Comparison of ENCODE assay signal across 12 cellular contexts in genomic region chr12:64656429-64656828, GRCh38. TPM values are rescaled to one million over a fixed set of nuclear protein-coding genes. Genes with fewer than 3 reads are reported as not detected.
DNase-seq lines count a peak whose midpoint lies in the region; ATAC-seq and TF ChIP-seq lines count a peak whose summit lies in the region.
"Had no signal": no experiment of that assay in that cellular context is flagged by ENCODE, and none has a peak within 500 bp of the region (broad histone marks: within the 10 kb centered on the region; RNA-seq: fewer than 3 reads in every experiment).

No MANE protein-coding gene starts in this region.

- no peaks in the 10 kb centered on the region for H3K9me3 Mint-ChIP-seq in activated CD4-positive, alpha-beta T cell treated with anti-CD3 and anti-CD28 coated beads for 36 hours (ENCODE audit: low read depth)
- H3K9me3 Mint-ChIP-seq in activated CD4-positive, alpha-beta T cell treated with anti-CD3 and anti-CD28 coated beads, Interleukin-2, amount 10 ng/mL, durations not matched to agents 24 days and 14 days, result no peaks in the 10 kb centered on the region
- no peaks in the 10 kb centered on the region for H3K9me3 Mint-ChIP-seq in activated CD8-positive, alpha-beta T cell treated with anti-CD3 and anti-CD28 coated beads for 36 hours

- peak overlapping the region; percentile 73 for H3K27ac Mint-ChIP-seq in activated CD4-positive, alpha-beta T cell treated with anti-CD3 and anti-CD28 coated beads for 36 hours
- H3K27ac Mint-ChIP-seq in activated CD4-positive, alpha-beta T cell treated with anti-CD3 and anti-CD28 coated beads, Interleukin-2, amount 10 ng/mL, durations not matched to agents 24 days and 14 days, result no peak overlapping the region
- H3K27ac Mint-ChIP-seq in activated CD8-positive, alpha-beta T cell treated with anti-CD3 and anti-CD28 coated beads for 36 hours, result peak overlapping the region; percentile 68

- WGBS in stomach, 5 donors, result 21 to 50% (median 29%) methylated on average over 1 of the region's 1 CpG

- no peak for TF ChIP-seq EP300 in stomach (IDR thresholded peaks at IDR 0.05)

- CTCF ChIA-PET in activated CD4-positive, alpha-beta T cell treated with anti-CD3 and anti-CD28 coated beads for 36 hours (lab: Charles Lee), result no interaction called here
- CTCF ChIA-PET in activated CD8-positive, alpha-beta T cell treated with anti-CD3 and anti-CD28 coated beads for 36 hours (lab: Charles Lee), result no interaction called here

- TF ChIP-seq CTCF in activated CD8-positive, alpha-beta T cell treated with anti-CD3 and anti-CD28 coated beads for 36 hours (IDR thresholded peaks at IDR 0.05), result no peak
- no peak for TF ChIP-seq CTCF in stomach (IDR thresholded peaks at IDR 0.05)

- no peak overlapping the region for H3K4me3 ChIP-seq in stomach
- H3K4me3 ChIP-seq: heart left ventricle, lung had no signal

- peaks cover 13% of the 10 kb centered on the region for H3K36me3 Mint-ChIP-seq in activated CD4-positive, alpha-beta T cell treated with anti-CD3 and anti-CD28 coated beads for 36 hours (ENCODE audit: low read depth)
- H3K36me3 Mint-ChIP-seq in activated CD4-positive, alpha-beta T cell treated with anti-CD3 and anti-CD28 coated beads, Interleukin-2, amount 10 ng/mL, durations not matched to agents 24 days and 14 days (ENCODE audit: low read depth), result peaks cover 16% of the 10 kb centered on the region
- peaks cover 24% of the 10 kb centered on the region for H3K36me3 Mint-ChIP-seq in activated CD8-positive, alpha-beta T cell treated with anti-CD3 and anti-CD28 coated beads for 36 hours (ENCODE audit: low read depth)

- in situ Hi-C loops in KBM-7 (cut with MboI; ENCODE audit: low pct_unique_long_range_greater_than_20kb, low sequenced_read_pairs), result no loop called here

- no peak for TF ChIP-seq POLR2A in stomach (IDR thresholded peaks at IDR 0.05)

- no peaks in the 10 kb centered on the region for H3K36me3 ChIP-seq in stomach
- H3K36me3 ChIP-seq: heart left ventricle had no signal

- H3K4me3 Mint-ChIP-seq in activated CD4-positive, alpha-beta T cell treated with anti-CD3 and anti-CD28 coated beads for 36 hours, result no peak overlapping the region
- no peak overlapping the region for H3K4me3 Mint-ChIP-seq in activated CD4-positive, alpha-beta T cell treated with anti-CD3 and anti-CD28 coated beads, Interleukin-2, amount 10 ng/mL, durations not matched to agents 24 days and 14 days
- no peak overlapping the region for H3K4me3 Mint-ChIP-seq in activated CD8-positive, alpha-beta T cell treated with anti-CD3 and anti-CD28 coated beads for 36 hours

- no peaks in the 10 kb centered on the region for H3K9me3 ChIP-seq in stomach
- H3K9me3 ChIP-seq: heart left ventricle had no signal

- peaks cover 85% of the 10 kb centered on the region for H3K4me1 Mint-ChIP-seq in activated CD4-positive, alpha-beta T cell treated with anti-CD3 and anti-CD28 coated beads for 36 hours
- peaks cover 56% of the 10 kb centered on the region for H3K4me1 Mint-ChIP-seq in activated CD4-positive, alpha-beta T cell treated with anti-CD3 and anti-CD28 coated beads, Interleukin-2, amount 10 ng/mL, durations not matched to agents 24 days and 14 days
- H3K4me1 Mint-ChIP-seq in activated CD8-positive, alpha-beta T cell treated with anti-CD3 and anti-CD28 coated beads for 36 hours (ENCODE audit: low read depth), result peaks cover 79% of the 10 kb centered on the region

- peaks cover 39 to 96% (median 67%) of the 10 kb centered on the region in 4 donors for H3K4me1 ChIP-seq in stomach
- H3K4me1 ChIP-seq: parathyroid adenoma had no signal

- intact Hi-C loops in activated CD4-positive, alpha-beta T cell treated with anti-CD3 and anti-CD28 coated beads for 36 hours (cut with DNase I, micrococcal nuclease), result no loop called here
- intact Hi-C loops in activated CD4-positive, alpha-beta T cell treated with anti-CD3 and anti-CD28 coated beads, Interleukin-2, amount 10 ng/mL, durations not matched to agents 24 days and 14 days (cut with micrococcal nuclease), result no loop called here
- intact Hi-C loops in activated CD8-positive, alpha-beta T cell treated with anti-CD3 and anti-CD28 coated beads for 36 hours (cut with micrococcal nuclease), result no loop called here
- intact Hi-C loops in left colon (cut with DNase I, micrococcal nuclease) (no loop called here), stomach (cut with DNase I; ENCODE audit: low total_unique reads) (no loop called here)

- DNase-seq in activated CD4-positive, alpha-beta T cell treated with anti-CD3 and anti-CD28 coated beads for 36 hours, result no peak
- no peak for DNase-seq in activated CD4-positive, alpha-beta T cell treated with anti-CD3 and anti-CD28 coated beads, Interleukin-2, amount 10 ng/mL, durations not matched to agents 24 days and 14 days
- DNase-seq in activated CD8-positive, alpha-beta T cell treated with anti-CD3 and anti-CD28 coated beads for 36 hours, result no peak
- DNase-seq in left colon, result no peak
- peak; percentile 51 for DNase-seq in stomach
- DNase-seq in NCI-H345 (lab: John Stamatoyannopoulos, UW), result no peak
- no peak for DNase-seq in KBM-7
- DNase-seq: heart left ventricle, NCI-H1930 had no signal

- no peaks in the 10 kb centered on the region for H3K27me3 Mint-ChIP-seq in activated CD4-positive, alpha-beta T cell treated with anti-CD3 and anti-CD28 coated beads for 36 hours
- no peaks in the 10 kb centered on the region for H3K27me3 Mint-ChIP-seq in activated CD4-positive, alpha-beta T cell treated with anti-CD3 and anti-CD28 coated beads, Interleukin-2, amount 10 ng/mL, durations not matched to agents 24 days and 14 days
- H3K27me3 Mint-ChIP-seq in activated CD8-positive, alpha-beta T cell treated with anti-CD3 and anti-CD28 coated beads for 36 hours, result no peaks in the 10 kb centered on the region

- ATAC-seq in activated CD4-positive, alpha-beta T cell treated with anti-CD3 and anti-CD28 coated beads for 36 hours, result no peak
- ATAC-seq in activated CD8-positive, alpha-beta T cell treated with anti-CD3 and anti-CD28 coated beads for 36 hours, result no peak
- peak; percentile 70 for ATAC-seq in left colon
- ATAC-seq in GM21367 (IDR thresholded peaks at IDR 0.05; ENCODE audit: unreplicated experiment), result no peak
- ATAC-seq: heart left ventricle had no signal

- POLR2A ChIA-PET in activated CD4-positive, alpha-beta T cell treated with anti-CD3 and anti-CD28 coated beads for 36 hours (lab: Charles Lee), result no interaction called here
- POLR2A ChIA-PET in activated CD8-positive, alpha-beta T cell treated with anti-CD3 and anti-CD28 coated beads for 36 hours (lab: Charles Lee), result interaction anchor here (2.1 kb wide), 1 partner anchor 14 kb away, joined by 6 read pairs; no protein-coding TSS in a partner anchor

- no peaks in the 10 kb centered on the region for H3K27me3 ChIP-seq in stomach
- H3K27me3 ChIP-seq: heart left ventricle had no signal

- H3K27ac ChIP-seq in stomach, result peak overlapping the region in 4 of 5 donors; percentile 16 to 76 (median 42)
- H3K27ac ChIP-seq: parathyroid adenoma had no signal

RNA-seq across cellular contexts. Expression of gene RASSF3, which starts 46.1 kb away (rescaled TPM):
- total RNA-seq in activated CD4-positive, alpha-beta T cell treated with anti-CD3 and anti-CD28 coated beads for 36 hours, result 10 to 100 TPM; 38.0 to 39.0 TPM
- 40.8 and 43.1 TPM in 2 replicates for total RNA-seq in activated CD4-positive, alpha-beta T cell treated with anti-CD3 and anti-CD28 coated beads, Interleukin-2, amount 10 ng/mL, durations not matched to agents 24 days and 14 days
- total RNA-seq in activated CD8-positive, alpha-beta T cell treated with anti-CD3 and anti-CD28 coated beads for 36 hours, result 10 to 100 TPM; 40.4 to 41.6 TPM
- 100 to 1,000 TPM in 1 of 2 donors, 10 to 100 TPM in 1; 88.4 to 104 TPM for total RNA-seq in left colon
- 100 to 1,000 TPM in 1 of 5 donors, 10 to 100 TPM in 4; 34.4 to 109 (median 61.0) TPM for total RNA-seq in stomach
- 10 to 100 TPM; 29.3 to 68.2 (median 48.6) TPM for polyA plus RNA-seq in stomach
